In the genomic region with DNA sequence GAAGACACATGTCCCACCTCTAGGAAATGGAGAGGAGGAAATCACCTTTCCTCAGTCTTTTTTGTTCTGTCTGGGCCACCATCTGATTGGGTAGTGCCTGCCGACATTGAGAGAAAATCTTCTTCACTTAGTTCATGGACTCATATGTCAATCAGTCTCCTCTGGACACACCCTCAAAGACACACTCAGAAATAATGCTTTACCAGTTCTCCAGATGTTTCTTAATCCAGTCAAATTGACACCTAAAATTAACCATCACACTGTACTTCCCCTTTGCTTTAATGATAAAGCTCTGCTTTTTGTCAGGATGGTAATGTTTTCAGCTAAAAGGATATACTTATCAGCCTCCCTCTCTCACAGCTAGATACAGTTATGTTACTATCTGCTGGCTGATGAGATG, we compare ENCODE assay signal across 27 cellular contexts.
DNase-seq lines count a peak whose midpoint lies in the region; ATAC-seq, FAIRE-seq and TF ChIP-seq lines count a peak whose summit lies in the region.
"Had no signal": no experiment of that assay in that cellular context is flagged by ENCODE, and none has a peak within 500 bp of the region (broad histone marks: within the 10 kb centered on the region; RNA-seq: fewer than 3 reads in every experiment).

No MANE protein-coding gene starts in this region.

- no peak overlapping the region for H2AFZ ChIP-seq in Karpas-422 (ENCODE audit: low read length)
- no peak overlapping the region for H2AFZ ChIP-seq in OCI-LY7 (ENCODE audit: low read length)

- WGBS in mesendoderm (ENCODE audit: extremely low coverage, insufficient coverage, low lambda C conversion rate), result no CpG with 5 or more reads among the region's 1 CpG

- POLR2A ChIA-PET in OCI-LY7 (lab: Charles Lee), result interaction anchor here (0.5 to 2.0 kb wide), 9 partner anchors 10 to 547 kb away, joined by 3 to 8 read pairs (median 4); no protein-coding TSS in a partner anchor

- H3K27me3 ChIP-seq in Karpas-422 (ENCODE audit: low read length) (no peaks in the 10 kb centered on the region), mesendoderm (ENCODE audit: insufficient read depth, low read length, poor library complexity) (no peaks in the 10 kb centered on the region)
- H3K27me3 ChIP-seq: BE2C, BLaER1 had no signal

- no peak overlapping the region for H3K56ac ChIP-seq in mesendoderm (ENCODE audit: low read length)

- H3K9me2 ChIP-seq in Karpas-422 (replicated peaks; ENCODE audit: insufficient read depth, low read length), result no peaks in the 10 kb centered on the region
- no peaks in the 10 kb centered on the region for H3K9me2 ChIP-seq in OCI-LY7 (ENCODE audit: insufficient read depth, low read length)

- H3K9me3 ChIP-seq in Karpas-422 (ENCODE audit: low read length), result no peaks in the 10 kb centered on the region
- no peaks in the 10 kb centered on the region for H3K9me3 ChIP-seq in OCI-LY7 (ENCODE audit: low read length)
- no peaks in the 10 kb centered on the region for H3K9me3 ChIP-seq in kidney (ENCODE audit: control insufficient read depth in 1 of 2, low read length in 2 of 2)
- H3K9me3 ChIP-seq: BE2C, BLaER1 had no signal

- H3K4me3 ChIP-seq in Karpas-422 (ENCODE audit: low read length) (peak overlapping the region; percentile 43), OCI-LY7 (ENCODE audit: low read depth, low read length, poor library complexity, severe bottlenecking) (no peak overlapping the region), mesendoderm (ENCODE audit: low read length) (no peak overlapping the region), kidney (ENCODE audit: low read length in 2 of 2) (no peak overlapping the region)
- H3K4me3 ChIP-seq: BLaER1 had no signal

- ATAC-seq in GM21717 (IDR thresholded peaks at IDR 0.05; ENCODE audit: unreplicated experiment), result no peak

- H3K4ac ChIP-seq in mesendoderm (ENCODE audit: low read depth, low read length), result no peak overlapping the region

- H3K79me2 ChIP-seq in Karpas-422 (ENCODE audit: low read length), result no peaks in the 10 kb centered on the region
- H3K79me2 ChIP-seq in OCI-LY7 (ENCODE audit: insufficient read depth, low read depth, low read length), result no peaks in the 10 kb centered on the region
- H3K79me2 ChIP-seq in mesendoderm (ENCODE audit: control insufficient read depth, insufficient read depth, low read length), result no peaks in the 10 kb centered on the region

- H3K4me1 ChIP-seq in Karpas-422 (ENCODE audit: low read length), result peaks cover 87% of the 10 kb centered on the region
- peaks cover 23% of the 10 kb centered on the region for H3K4me1 ChIP-seq in OCI-LY7 (ENCODE audit: insufficient read depth, low read length, poor library complexity, severe bottlenecking)
- no peaks in the 10 kb centered on the region for H3K4me1 ChIP-seq in mesendoderm (ENCODE audit: control insufficient read depth, low read depth, low read length)
- peaks cover 0 to 7% of the 10 kb centered on the region in 2 donors for H3K4me1 ChIP-seq in kidney (ENCODE audit: control insufficient read depth in 1 of 2, insufficient read depth in 1 of 2, low read depth in 1 of 2, low read length in 2 of 2)
- H3K4me1 ChIP-seq: BE2C, BLaER1 had no signal

- intact Hi-C loops in OCI-LY7 (cut with micrococcal nuclease; ENCODE audit: unreplicated experiment) (no loop called here), kidney (cut with DNase I) (no loop called here)

- H3K36me3 ChIP-seq in Karpas-422 (ENCODE audit: insufficient read depth, low read length) (no peaks in the 10 kb centered on the region; the same call in 1 of the 2 replicates), OCI-LY7 (ENCODE audit: insufficient read depth, low read length) (no peaks in the 10 kb centered on the region), mesendoderm (ENCODE audit: control insufficient read depth, insufficient read depth, low read length) (no peaks in the 10 kb centered on the region), kidney (ENCODE audit: control insufficient read depth in 1 of 2, insufficient read depth in 2 of 2, low read length in 2 of 2) (no peaks in the 10 kb centered on the region)
- H3K36me3 ChIP-seq: BE2C, BLaER1 had no signal

- H3K4me2 ChIP-seq in Karpas-422 (ENCODE audit: low read depth, low read length, poor library complexity, severe bottlenecking) (peak overlapping the region; percentile 72), OCI-LY7 (ENCODE audit: low read length) (peak overlapping the region; percentile 45), mesendoderm (ENCODE audit: low read length) (no peak overlapping the region)
- H3K4me2 ChIP-seq: BLaER1 had no signal

- FAIRE-seq in kidney (lab: Jason Lieb, UNC), result no peak
- FAIRE-seq: A204.1, G401.6, GM12891, GM19239 had no signal

- no TSS peak for BruUV-seq in OCI-LY7 (replicated peaks; lab: Mats Ljungman, UMichigan)

- H2BK5ac ChIP-seq in mesendoderm (ENCODE audit: low read length), result no peak overlapping the region

- H4K20me1 ChIP-seq in Karpas-422 (ENCODE audit: insufficient read depth, low read depth, low read length) (no peaks in the 10 kb centered on the region), OCI-LY7 (ENCODE audit: insufficient read depth, low read length) (no peaks in the 10 kb centered on the region)
- H4K20me1 ChIP-seq: BLaER1 had no signal

- H3K79me1 ChIP-seq in mesendoderm (ENCODE audit: low read length), result no peaks in the 10 kb centered on the region

- H2BK120ac ChIP-seq in mesendoderm (ENCODE audit: low read depth, low read length), result no peak overlapping the region

- H3K27ac ChIP-seq in Karpas-422 (ENCODE audit: low read length) (peak overlapping the region; percentile 99), OCI-LY7 (ENCODE audit: low read depth, low read length, poor library complexity, severe bottlenecking) (no peak overlapping the region), mesendoderm (ENCODE audit: low read depth, low read length) (no peak overlapping the region), kidney (ENCODE audit: low read depth in 2 of 2, low read length in 2 of 2) (no peak overlapping the region)
- H3K27ac ChIP-seq: BLaER1 had no signal

- DNase-seq in Karpas-422 (peak; percentile 90), OCI-LY7 (ENCODE audit: low spot score) (no peak), SK-N-DZ (ENCODE audit: low spot score) (peak; percentile 29), mesendoderm (peak; percentile 14), mucosa of gallbladder (ENCODE audit: low spot score) (no peak), iPS-NIHi11 (ENCODE audit: low spot score) (no peak), kidney (no peak)
- DNase-seq: 8988T; ACHN; BE2C; C1 segment of cervical spinal cord; CD4-positive, alpha-beta memory T cell; CD4-positive, CD25-positive, alpha-beta regulatory T cell; CD8-positive, alpha-beta memory T cell; COR-L47; DMS 273 treated with DMSO at 0.1 percent for 48 hours; DMS153; DMS53; DMS79; DND-41; GF-D8 had no signal

- H2BK15ac ChIP-seq in mesendoderm (replicated peaks; ENCODE audit: low read depth), result no peak overlapping the region

- no peak overlapping the region for H4K8ac ChIP-seq in mesendoderm (ENCODE audit: low read depth, low read length)

- H3K18ac ChIP-seq in mesendoderm (ENCODE audit: low read length), result no peak overlapping the region

- H2AK5ac ChIP-seq in mesendoderm (ENCODE audit: low read length), result no peak overlapping the region

- no peak overlapping the region for H4K5ac ChIP-seq in mesendoderm (ENCODE audit: low read length)

- no peak overlapping the region for H3K23ac ChIP-seq in mesendoderm (ENCODE audit: low read length)

- H3K9ac ChIP-seq in Karpas-422 (ENCODE audit: low read length) (peak overlapping the region; percentile 72), mesendoderm (ENCODE audit: low read length) (no peak overlapping the region), kidney (ENCODE audit: low read length in 2 of 2) (no peak overlapping the region)
- H3K9ac ChIP-seq: BLaER1 had no signal

- CTCF ChIA-PET in OCI-LY7 (lab: Charles Lee; ENCODE audit: unreplicated experiment), result no interaction called here

- TF ChIP-seq CTCF in OCI-LY7 (conservative IDR thresholded peaks at IDR 0.05; ENCODE audit: low read length) (no peak), kidney (IDR thresholded peaks at IDR 0.05; ENCODE audit: borderline replicate concordance, extremely low read depth, insufficient read depth) (no peak)

Comparison
In these comparisons a context has a peak if more than half of its experiments do, and no peak if none do; other contexts are left out.
1. DNase-seq: peak in Karpas-422 (single experiment), SK-N-DZ (single experiment) and mesendoderm (single experiment); none in OCI-LY7 (single experiment), mucosa of gallbladder (single experiment), iPS-NIHi11 (single experiment) and kidney (single experiment).